1 cellular context compared by ENCODE assay signal in genomic region chr2:47235127-47235526, GRCh38.
TF ChIP-seq lines count a peak whose summit lies in the region.

No MANE protein-coding gene starts in this region.

TF ChIP-seq in HepG2, 621 proteins besides CTCF, POLR2A, EP300 and RAD21:
- TF ChIP-seq HNF4A (CRISPR knock-in tag; IDR thresholded peaks at IDR 0.05) (peak; percentile 16; the same call in 1 of the 2 replicates), ZNF704 (CRISPR knock-in tag; IDR thresholded peaks at IDR 0.05; ENCODE audit: borderline replicate concordance) (no peak)
